19 cellular contexts compared by ENCODE assay signal in the genomic region with DNA sequence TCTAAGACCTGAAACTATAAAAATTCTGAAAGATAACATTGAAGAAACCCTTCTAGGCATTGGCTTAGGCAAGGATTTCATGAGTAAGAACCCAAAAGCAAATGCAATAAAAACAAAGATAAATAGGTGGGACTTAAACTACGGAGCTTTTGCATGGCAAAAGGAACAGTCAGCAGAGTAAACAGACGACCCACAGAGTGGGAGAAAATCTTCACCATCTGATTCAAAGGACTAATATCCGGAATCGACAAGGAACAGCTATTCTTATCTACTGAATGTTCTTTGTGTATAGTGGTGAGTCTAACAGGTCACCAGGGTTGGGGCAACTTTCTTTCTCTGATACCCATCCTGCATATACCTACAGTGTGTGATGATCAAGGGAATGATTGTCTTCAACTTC.
DNase-seq lines count a peak whose midpoint lies in the region; ATAC-seq, FAIRE-seq and TF ChIP-seq lines count a peak whose summit lies in the region.
"Had no signal": no experiment of that assay in that cellular context is flagged by ENCODE, and none has a peak within 500 bp of the region (broad histone marks: within the 10 kb centered on the region; RNA-seq: fewer than 3 reads in every experiment).

No MANE protein-coding gene starts in this region.

- no peak overlapping the region for H4K5ac ChIP-seq in H1 (ENCODE audit: insufficient read length, low read depth, low read length)

- H2BK120ac ChIP-seq in H1 (replicated peaks; ENCODE audit: low read depth, low read length): no peak overlapping the region

- H2AFZ ChIP-seq in PC-3 (ENCODE audit: low read length) (no peak overlapping the region), H1 (ENCODE audit: low read length) (no peak overlapping the region; the same call in 1 of the 2 replicates)

- TF ChIP-seq POLR2A in H1 (IDR thresholded peaks at IDR 0.05; ENCODE audit: control extremely low read depth in 1 of 2, low read depth in 2 of 2, low read length in 2 of 2) (no peak), Peyer's patch (IDR thresholded peaks at IDR 0.05) (no peak)

- BruUV-seq in PC-3 (replicated peaks; lab: Mats Ljungman, UMichigan): no TSS peak

- H3K27ac ChIP-seq in PC-3 (ENCODE audit: low read length) (peak overlapping the region; percentile 73), H1 (ENCODE audit: low read depth, low read length) (no peak overlapping the region), iPS-20b (ENCODE audit: low read length) (no peak overlapping the region), Peyer's patch (no peak overlapping the region)
- H3K27ac ChIP-seq: A549, HL-60 had no signal

- H3K23ac ChIP-seq in H1 (ENCODE audit: insufficient read length): no peak overlapping the region

- CTCF ChIA-PET in PC-3 (lab: Charles Lee): no interaction called here
- CTCF ChIA-PET in H1 (lab: Charles Lee; ENCODE audit: partially characterized antibody): no interaction called here

- DNase-seq in PC-3 (peak; percentile 81), H1 (ENCODE audit: low read depth in 1 of 2, low spot score in 2 of 2) (no peak), Peyer's patch (no peak)
- DNase-seq: BE2C; CD8-positive, alpha-beta T cell; COR-L47; DMS153; DMS79 treated with DMSO at 0.1 percent for 48 hours; EL had no signal

- H3K14ac ChIP-seq in H1 (ENCODE audit: insufficient read length): no peak overlapping the region

- no peak for TF ChIP-seq RAD21 in H1 (IDR thresholded peaks at IDR 0.05 in 1 of 2, conservative IDR thresholded peaks at IDR 0.05 in 1 of 2; ENCODE audit: low read depth in 2 of 2, low read length in 2 of 2)

- no peaks in the 10 kb centered on the region for H4K20me1 ChIP-seq in PC-3 (ENCODE audit: low read length)
- no peaks in the 10 kb centered on the region for H4K20me1 ChIP-seq in H1 (replicated peaks in 1 of 2; ENCODE audit: control insufficient read depth in 1 of 2, insufficient read depth in 2 of 2, low read length in 2 of 2)

- H2BK5ac ChIP-seq in H1 (ENCODE audit: low read depth, low read length): no peak overlapping the region; the same call in 1 of the 2 replicates

- no peak overlapping the region for H2AK5ac ChIP-seq in H1 (ENCODE audit: low read depth, low read length)

- intact Hi-C loops in PC-3 (cut with micrococcal nuclease): loop anchor here (10.0 kb wide), 1 partner anchor 194 kb away; a partner anchor contains a TSS

- no peak overlapping the region for H3K4ac ChIP-seq in H1 (replicated peaks; ENCODE audit: insufficient read length, low read depth, low read length)

- H3K79me1 ChIP-seq in H1 (ENCODE audit: low read depth, low read length): no peaks in the 10 kb centered on the region

- no peaks in the 10 kb centered on the region for H3K36me3 ChIP-seq in PC-3 (ENCODE audit: low read depth, low read length)
- H3K36me3 ChIP-seq in H1 (ENCODE audit: control insufficient read depth in 2 of 4, insufficient read depth in 4 of 4, low read length in 3 of 4): peaks cover 0 to 6% (median 0%) of the 10 kb centered on the region in 4 experiments; a peak in 2 of 8 replicates
- H3K36me3 ChIP-seq in iPS-20b (ENCODE audit: insufficient read depth, low read depth, low read length): no peaks in the 10 kb centered on the region
- H3K36me3 ChIP-seq in Peyer's patch: no peaks in the 10 kb centered on the region
- H3K36me3 ChIP-seq: BE2C had no signal

- H3K4me3 ChIP-seq in PC-3 (ENCODE audit: low read length) (no peak overlapping the region), H1 (ENCODE audit: extremely low read depth in 1 of 4, insufficient read depth in 2 of 4, low read depth in 3 of 4, low read length in 4 of 4) (peak overlapping the region in 1 of 4 experiments; percentile 29; a peak in 2 of 8 replicates), iPS-20b (ENCODE audit: low read length) (peak overlapping the region; percentile 25), Peyer's patch (no peak overlapping the region)
- H3K4me3 ChIP-seq: A549 had no signal

- H3K4me2 ChIP-seq in PC-3 (ENCODE audit: low read length) (peak overlapping the region; percentile 23), H1 (ENCODE audit: insufficient read depth in 1 of 2, low read depth in 2 of 2, low read length in 2 of 2) (peak overlapping the region; percentile 38 to 47)
- H3K4me2 ChIP-seq: A549 had no signal

- no peak overlapping the region for H3K56ac ChIP-seq in H1 (replicated peaks; ENCODE audit: insufficient read length, low read depth, low read length)

- TF ChIP-seq CTCF in PC-3 (conservative IDR thresholded peaks at IDR 0.05; ENCODE audit: low read depth, low read length) (no peak), H1 (IDR thresholded peaks at IDR 0.05; ENCODE audit: control extremely low read depth in 1 of 3, insufficient read depth in 1 of 3, low read depth in 1 of 3, low read length in 3 of 3) (no peak), Peyer's patch (IDR thresholded peaks at IDR 0.05) (no peak)

- POLR2A ChIA-PET in PC-3 (lab: Charles Lee; ENCODE audit: unreplicated experiment): interaction anchor here (0.7 kb wide), 2 partner anchors 172 to 574 kb away, joined by 3 read pairs; no protein-coding TSS in a partner anchor
- POLR2A ChIA-PET in H1 (lab: Charles Lee; ENCODE audit: partially characterized antibody): no interaction called here

- no peak overlapping the region for H4K91ac ChIP-seq in H1 (replicated peaks; ENCODE audit: insufficient read length, low read length)

- 0 out of 2 replicates have a peak overlapping the region, but pooled peaks have one; percentile 52 for H2BK20ac ChIP-seq in H1 (ENCODE audit: low read length)

- no peak for TF ChIP-seq EP300 in H1 (IDR thresholded peaks at IDR 0.05; ENCODE audit: borderline replicate concordance in 1 of 2, low read depth in 2 of 2, low read length in 2 of 2)

- H3K23me2 ChIP-seq in H1 (ENCODE audit: low read depth, low read length): no peaks in the 10 kb centered on the region

- H3K4me1 ChIP-seq in PC-3 (ENCODE audit: insufficient read depth, low read length) (peaks cover 14% of the 10 kb centered on the region), H1 (replicated peaks in 1 of 4; ENCODE audit: control insufficient read depth in 3 of 4, insufficient read depth in 4 of 4, low read length in 3 of 4) (peaks cover 0 to 6% (median under 1%) of the 10 kb centered on the region in 4 experiments; a peak in 3 of 7 replicates), iPS-20b (ENCODE audit: insufficient read depth, low read length) (peaks cover 23% of the 10 kb centered on the region; the same call in 1 of the 2 replicates), Peyer's patch (no peaks in the 10 kb centered on the region)
- H3K4me1 ChIP-seq: A549, BE2C had no signal

- H3K18ac ChIP-seq in H1 (ENCODE audit: extremely low read depth, low read length): no peak overlapping the region; the same call in 1 of the 2 replicates

- no peaks in the 10 kb centered on the region for H3K9me2 ChIP-seq in PC-3 (replicated peaks; ENCODE audit: low read length)

- H3K79me2 ChIP-seq in PC-3 (ENCODE audit: low read length) (no peaks in the 10 kb centered on the region), H1 (ENCODE audit: control insufficient read depth in 1 of 2, insufficient read depth in 2 of 2, low read length in 2 of 2) (no peaks in the 10 kb centered on the region)

- H2BK15ac ChIP-seq in H1 (ENCODE audit: low read length): no peak overlapping the region

- H3K9ac ChIP-seq in PC-3 (ENCODE audit: low read length): no peak overlapping the region
- no peak overlapping the region for H3K9ac ChIP-seq in H1 (replicated peaks in 1 of 4; ENCODE audit: extremely low read depth in 1 of 4, low read depth in 3 of 4, low read length in 3 of 4)
- no peak overlapping the region for H3K9ac ChIP-seq in iPS-20b (ENCODE audit: low read depth, low read length)

- no peaks in the 10 kb centered on the region for H3K9me3 ChIP-seq in PC-3 (ENCODE audit: low read length)
- peaks cover 0 to 4% of the 10 kb centered on the region in 2 experiments; a peak in 1 of 4 replicates for H3K9me3 ChIP-seq in H1 (ENCODE audit: insufficient read depth in 2 of 2, low read depth in 1 of 2, low read length in 1 of 2)
- H3K9me3 ChIP-seq in iPS-20b (ENCODE audit: insufficient read depth, low read depth, low read length): no peaks in the 10 kb centered on the region
- H3K9me3 ChIP-seq in Peyer's patch: no peaks in the 10 kb centered on the region
- H3K9me3 ChIP-seq: A549, BE2C had no signal

- no peak overlapping the region for H4K8ac ChIP-seq in H1 (ENCODE audit: extremely low read depth, insufficient read depth, low read length)

- 14% methylated on average over 4 of the region's 4 CpGs; no CpG with 5 or more reads in 1 of the 2 experiments for WGBS in H1 (ENCODE audit: extremely low coverage in 1 of 2, insufficient coverage in 1 of 2, insufficient read length in 1 of 2, insufficient replicate concordance in 2 of 2, low coverage in 1 of 2, low lambda C conversion rate in 2 of 2, missing lambda C conversion rate in 1 of 2), 2 experiments

- H3F3A ChIP-seq in PC-3 (ENCODE audit: low read length, unreplicated experiment): no peaks in the 10 kb centered on the region

- H3K27me3 ChIP-seq in PC-3 (ENCODE audit: low read length) (no peaks in the 10 kb centered on the region), H1 (replicated peaks in 1 of 4; ENCODE audit: control insufficient read depth in 3 of 4, extremely low read depth in 1 of 4, insufficient read depth in 3 of 4, low read length in 3 of 4) (no peaks in the 10 kb centered on the region), iPS-20b (ENCODE audit: insufficient read depth, low read length) (no peaks in the 10 kb centered on the region), Peyer's patch (no peaks in the 10 kb centered on the region)
- H3K27me3 ChIP-seq: BE2C had no signal

- no peak overlapping the region for H2BK12ac ChIP-seq in H1 (ENCODE audit: low read depth, low read length)

- ATAC-seq in PC-3: peak; percentile 93
- no peak for ATAC-seq in GM18498 (IDR thresholded peaks at IDR 0.05; ENCODE audit: unreplicated experiment)
- no peak for ATAC-seq in GM19023 (IDR thresholded peaks at IDR 0.05; ENCODE audit: unreplicated experiment)
- ATAC-seq: A549; CD8-positive, alpha-beta T cell had no signal

- no peak for FAIRE-seq in H1 (lab: Jason Lieb, UNC)
- FAIRE-seq: A549, D721Med, G401.6, GM12891, GM19239, H54 had no signal

TF ChIP-seq in H1, 55 proteins besides CTCF, POLR2A, EP300 and RAD21 (continues in another document):
- no peak for TF ChIP-seq JUN (IDR thresholded peaks at IDR 0.05; ENCODE audit: low read depth, low read length)
- TF ChIP-seq MAFK (IDR thresholded peaks at IDR 0.05; ENCODE audit: low read depth, low read length): no peak
- no peak for TF ChIP-seq HDAC6 (IDR thresholded peaks at IDR 0.05; ENCODE audit: low read depth, low read length)
- TF ChIP-seq, protein P1, sequence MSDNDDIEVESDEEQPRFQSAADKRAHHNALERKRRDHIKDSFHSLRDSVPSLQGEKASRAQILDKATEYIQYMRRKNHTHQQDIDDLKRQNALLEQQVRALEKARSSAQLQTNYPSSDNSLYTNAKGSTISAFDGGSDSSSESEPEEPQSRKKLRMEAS (IDR thresholded peaks at IDR 0.05): no peak
- TF ChIP-seq, protein P2, sequence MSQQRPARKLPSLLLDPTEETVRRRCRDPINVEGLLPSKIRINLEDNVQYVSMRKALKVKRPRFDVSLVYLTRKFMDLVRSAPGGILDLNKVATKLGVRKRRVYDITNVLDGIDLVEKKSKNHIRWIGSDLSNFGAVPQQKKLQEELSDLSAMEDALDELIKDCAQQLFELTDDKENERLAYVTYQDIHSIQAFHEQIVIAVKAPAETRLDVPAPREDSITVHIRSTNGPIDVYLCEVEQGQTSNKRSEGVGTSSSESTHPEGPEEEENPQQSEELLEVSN (IDR thresholded peaks at IDR 0.05): no peak
